In the genomic region with DNA sequence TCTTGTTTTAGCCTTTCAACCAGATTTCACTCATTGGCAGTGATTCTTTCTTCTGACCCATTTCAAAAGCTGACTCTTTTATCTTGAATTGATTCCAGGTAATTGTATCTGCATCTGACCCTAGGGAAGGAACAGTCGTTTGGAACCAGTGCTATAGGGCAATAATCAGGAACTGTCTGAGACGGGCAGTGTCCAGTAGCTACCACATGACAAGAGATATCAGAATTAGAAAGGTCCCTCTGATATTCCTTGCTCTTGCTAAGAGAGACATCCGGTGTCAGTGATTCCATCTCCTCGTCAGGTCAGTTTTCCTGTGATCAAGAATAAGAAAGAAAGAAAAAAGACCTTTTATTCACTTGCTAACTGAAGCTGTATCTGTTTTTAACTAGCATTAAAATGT, we compare ENCODE assay signal across 1 cellular context.
TF ChIP-seq lines count a peak whose summit lies in the region.

No MANE protein-coding gene starts in this region.

TF ChIP-seq in GM23338, 12 proteins besides CTCF, POLR2A, EP300 and RAD21 (continued from another document):
- TF ChIP-seq, protein P1, sequence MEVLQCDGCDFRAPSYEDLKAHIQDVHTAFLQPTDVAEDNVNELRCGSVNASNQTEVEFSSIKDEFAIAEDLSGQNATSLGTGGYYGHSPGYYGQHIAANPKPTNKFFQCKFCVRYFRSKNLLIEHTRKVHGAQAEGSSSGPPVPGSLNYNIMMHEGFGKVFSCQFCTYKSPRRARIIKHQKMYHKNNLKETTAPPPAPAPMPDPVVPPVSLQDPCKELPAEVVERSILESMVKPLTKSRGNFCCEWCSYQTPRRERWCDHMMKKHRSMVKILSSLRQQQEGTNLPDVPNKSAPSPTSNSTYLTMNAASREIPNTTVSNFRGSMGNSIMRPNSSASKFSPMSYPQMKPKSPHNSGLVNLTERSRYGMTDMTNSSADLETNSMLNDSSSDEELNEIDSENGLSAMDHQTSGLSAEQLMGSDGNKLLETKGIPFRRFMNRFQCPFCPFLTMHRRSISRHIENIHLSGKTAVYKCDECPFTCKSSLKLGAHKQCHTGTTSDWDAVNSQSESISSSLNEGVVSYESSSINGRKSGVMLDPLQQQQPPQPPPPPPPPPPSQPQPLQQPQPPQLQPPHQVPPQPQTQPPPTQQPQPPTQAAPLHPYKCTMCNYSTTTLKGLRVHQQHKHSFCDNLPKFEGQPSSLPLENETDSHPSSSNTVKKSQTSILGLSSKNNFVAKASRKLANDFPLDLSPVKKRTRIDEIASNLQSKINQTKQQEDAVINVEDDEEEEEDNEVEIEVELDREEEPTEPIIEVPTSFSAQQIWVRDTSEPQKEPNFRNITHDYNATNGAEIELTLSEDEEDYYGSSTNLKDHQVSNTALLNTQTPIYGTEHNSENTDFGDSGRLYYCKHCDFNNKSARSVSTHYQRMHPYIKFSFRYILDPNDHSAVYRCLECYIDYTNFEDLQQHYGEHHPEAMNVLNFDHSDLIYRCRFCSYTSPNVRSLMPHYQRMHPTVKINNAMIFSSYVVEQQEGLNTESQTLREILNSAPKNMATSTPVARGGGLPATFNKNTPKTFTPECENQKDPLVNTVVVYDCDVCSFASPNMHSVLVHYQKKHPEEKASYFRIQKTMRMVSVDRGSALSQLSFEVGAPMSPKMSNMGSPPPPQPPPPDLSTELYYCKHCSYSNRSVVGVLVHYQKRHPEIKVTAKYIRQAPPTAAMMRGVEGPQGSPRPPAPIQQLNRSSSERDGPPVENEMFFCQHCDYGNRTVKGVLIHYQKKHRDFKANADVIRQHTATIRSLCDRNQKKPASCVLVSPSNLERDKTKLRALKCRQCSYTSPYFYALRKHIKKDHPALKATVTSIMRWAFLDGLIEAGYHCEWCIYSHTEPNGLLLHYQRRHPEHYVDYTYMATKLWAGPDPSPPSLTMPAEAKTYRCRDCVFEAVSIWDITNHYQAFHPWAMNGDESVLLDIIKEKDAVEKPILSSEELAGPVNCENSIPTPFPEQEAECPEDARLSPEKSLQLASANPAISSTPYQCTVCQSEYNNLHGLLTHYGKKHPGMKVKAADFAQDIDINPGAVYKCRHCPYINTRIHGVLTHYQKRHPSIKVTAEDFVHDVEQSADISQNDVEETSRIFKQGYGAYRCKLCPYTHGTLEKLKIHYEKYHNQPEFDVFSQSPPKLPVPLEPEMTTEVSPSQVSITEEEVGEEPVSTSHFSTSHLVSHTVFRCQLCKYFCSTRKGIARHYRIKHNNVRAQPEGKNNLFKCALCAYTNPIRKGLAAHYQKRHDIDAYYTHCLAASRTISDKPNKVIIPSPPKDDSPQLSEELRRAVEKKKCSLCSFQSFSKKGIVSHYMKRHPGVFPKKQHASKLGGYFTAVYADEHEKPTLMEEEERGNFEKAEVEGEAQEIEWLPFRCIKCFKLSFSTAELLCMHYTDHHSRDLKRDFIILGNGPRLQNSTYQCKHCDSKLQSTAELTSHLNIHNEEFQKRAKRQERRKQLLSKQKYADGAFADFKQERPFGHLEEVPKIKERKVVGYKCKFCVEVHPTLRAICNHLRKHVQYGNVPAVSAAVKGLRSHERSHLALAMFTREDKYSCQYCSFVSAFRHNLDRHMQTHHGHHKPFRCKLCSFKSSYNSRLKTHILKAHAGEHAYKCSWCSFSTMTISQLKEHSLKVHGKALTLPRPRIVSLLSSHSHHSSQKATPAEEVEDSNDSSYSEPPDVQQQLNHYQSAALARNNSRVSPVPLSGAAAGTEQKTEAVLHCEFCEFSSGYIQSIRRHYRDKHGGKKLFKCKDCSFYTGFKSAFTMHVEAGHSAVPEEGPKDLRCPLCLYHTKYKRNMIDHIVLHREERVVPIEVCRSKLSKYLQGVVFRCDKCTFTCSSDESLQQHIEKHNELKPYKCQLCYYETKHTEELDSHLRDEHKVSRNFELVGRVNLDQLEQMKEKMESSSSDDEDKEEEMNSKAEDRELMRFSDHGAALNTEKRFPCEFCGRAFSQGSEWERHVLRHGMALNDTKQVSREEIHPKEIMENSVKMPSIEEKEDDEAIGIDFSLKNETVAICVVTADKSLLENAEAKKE (CRISPR knock-in tag; IDR thresholded peaks at IDR 0.05), result no peak
- TF ChIP-seq, protein P2, sequence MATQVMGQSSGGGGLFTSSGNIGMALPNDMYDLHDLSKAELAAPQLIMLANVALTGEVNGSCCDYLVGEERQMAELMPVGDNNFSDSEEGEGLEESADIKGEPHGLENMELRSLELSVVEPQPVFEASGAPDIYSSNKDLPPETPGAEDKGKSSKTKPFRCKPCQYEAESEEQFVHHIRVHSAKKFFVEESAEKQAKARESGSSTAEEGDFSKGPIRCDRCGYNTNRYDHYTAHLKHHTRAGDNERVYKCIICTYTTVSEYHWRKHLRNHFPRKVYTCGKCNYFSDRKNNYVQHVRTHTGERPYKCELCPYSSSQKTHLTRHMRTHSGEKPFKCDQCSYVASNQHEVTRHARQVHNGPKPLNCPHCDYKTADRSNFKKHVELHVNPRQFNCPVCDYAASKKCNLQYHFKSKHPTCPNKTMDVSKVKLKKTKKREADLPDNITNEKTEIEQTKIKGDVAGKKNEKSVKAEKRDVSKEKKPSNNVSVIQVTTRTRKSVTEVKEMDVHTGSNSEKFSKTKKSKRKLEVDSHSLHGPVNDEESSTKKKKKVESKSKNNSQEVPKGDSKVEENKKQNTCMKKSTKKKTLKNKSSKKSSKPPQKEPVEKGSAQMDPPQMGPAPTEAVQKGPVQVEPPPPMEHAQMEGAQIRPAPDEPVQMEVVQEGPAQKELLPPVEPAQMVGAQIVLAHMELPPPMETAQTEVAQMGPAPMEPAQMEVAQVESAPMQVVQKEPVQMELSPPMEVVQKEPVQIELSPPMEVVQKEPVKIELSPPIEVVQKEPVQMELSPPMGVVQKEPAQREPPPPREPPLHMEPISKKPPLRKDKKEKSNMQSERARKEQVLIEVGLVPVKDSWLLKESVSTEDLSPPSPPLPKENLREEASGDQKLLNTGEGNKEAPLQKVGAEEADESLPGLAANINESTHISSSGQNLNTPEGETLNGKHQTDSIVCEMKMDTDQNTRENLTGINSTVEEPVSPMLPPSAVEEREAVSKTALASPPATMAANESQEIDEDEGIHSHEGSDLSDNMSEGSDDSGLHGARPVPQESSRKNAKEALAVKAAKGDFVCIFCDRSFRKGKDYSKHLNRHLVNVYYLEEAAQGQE (IDR thresholded peaks at IDR 0.05; ENCODE audit: unreplicated experiment), result no peak
- no peak for TF ChIP-seq ZNF114 (CRISPR knock-in tag; IDR thresholded peaks at IDR 0.05)
- TF ChIP-seq STAT1 (IDR thresholded peaks at IDR 0.05; ENCODE audit: unreplicated experiment), result no peak
- TF ChIP-seq, protein P3, sequence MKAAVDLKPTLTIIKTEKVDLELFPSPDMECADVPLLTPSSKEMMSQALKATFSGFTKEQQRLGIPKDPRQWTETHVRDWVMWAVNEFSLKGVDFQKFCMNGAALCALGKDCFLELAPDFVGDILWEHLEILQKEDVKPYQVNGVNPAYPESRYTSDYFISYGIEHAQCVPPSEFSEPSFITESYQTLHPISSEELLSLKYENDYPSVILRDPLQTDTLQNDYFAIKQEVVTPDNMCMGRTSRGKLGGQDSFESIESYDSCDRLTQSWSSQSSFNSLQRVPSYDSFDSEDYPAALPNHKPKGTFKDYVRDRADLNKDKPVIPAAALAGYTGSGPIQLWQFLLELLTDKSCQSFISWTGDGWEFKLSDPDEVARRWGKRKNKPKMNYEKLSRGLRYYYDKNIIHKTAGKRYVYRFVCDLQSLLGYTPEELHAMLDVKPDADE (IDR thresholded peaks at IDR 0.05), result no peak
- TF ChIP-seq EZH2phosphoT487 (IDR thresholded peaks at IDR 0.05; ENCODE audit: unreplicated experiment), result no peak
- TF ChIP-seq NANOG (IDR thresholded peaks at IDR 0.05; ENCODE audit: borderline replicate concordance), result no peak
- TF ChIP-seq EZH2 (IDR thresholded peaks at IDR 0.05; ENCODE audit: low read depth, unreplicated experiment), result no peak
- no peak for TF ChIP-seq JUNB (IDR thresholded peaks at IDR 0.05; ENCODE audit: unreplicated experiment)
- TF ChIP-seq CREB1 (CRISPR knock-in tag; IDR thresholded peaks at IDR 0.05; ENCODE audit: low read depth), result no peak
- no peak for TF ChIP-seq ZNF331 (CRISPR knock-in tag; IDR thresholded peaks at IDR 0.05; ENCODE audit: low read depth)
